15 cellular contexts compared by ENCODE assay signal in the genomic region with DNA sequence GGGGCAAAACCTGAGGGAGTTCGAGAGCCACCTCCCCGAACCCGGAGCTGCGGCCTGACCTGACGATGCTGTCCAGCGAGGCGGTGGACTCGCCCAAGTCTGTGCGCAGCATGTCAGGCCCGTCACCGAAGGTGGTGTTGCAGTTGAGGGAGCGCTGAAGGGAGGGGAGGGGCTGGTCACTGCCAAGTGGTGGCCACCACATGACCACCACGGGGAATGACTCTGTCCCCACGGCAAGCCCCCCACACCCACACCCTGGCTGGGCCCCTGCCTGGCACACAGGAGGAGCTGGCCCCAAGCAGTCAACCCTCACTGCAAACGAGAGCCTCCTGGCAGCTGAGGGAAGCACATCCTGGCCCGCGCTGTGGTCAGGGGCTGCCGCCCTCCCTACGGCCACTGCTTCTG.
"Had no signal": no experiment of that assay in that cellular context is flagged by ENCODE, and none has a peak within 500 bp of the region (broad histone marks: within the 10 kb centered on the region; RNA-seq: fewer than 3 reads in every experiment).

No MANE protein-coding gene starts in this region.

- H3K4me3 ChIP-seq: ascending aorta, esophagus squamous epithelium, tibial nerve, uterus had no signal

- H3K27ac ChIP-seq: ascending aorta, esophagus squamous epithelium, tibial nerve, uterus had no signal

- H3K36me3 ChIP-seq: ascending aorta, tibial nerve, uterus had no signal

- FAIRE-seq: TTC549 had no signal

- ATAC-seq: left colon had no signal

- H3K4me3 Mint-ChIP-seq: activated CD4-positive, alpha-beta memory T cell treated with anti-CD3 and anti-CD28 coated beads, Interleukin-2, amount 10 ng/mL, durations not matched to agents 7 days and 5 days; nephron progenitor cell; T-helper 2 cell treated with Interferon-gamma antibody and Interleukin-4, amounts not matched to agents 5 μg/mL and 100 μg/mL, for 36 hours; WTC11 had no signal

- H3K4me1 ChIP-seq: ascending aorta, uterus had no signal

- DNase-seq: activated CD4-positive, alpha-beta memory T cell treated with anti-CD3 and anti-CD28 coated beads, Interleukin-2, amount 10 ng/mL, durations not matched to agents 7 days and 5 days; activated naive CD4-positive, alpha-beta T cell treated with anti-CD3 and anti-CD28 coated beads, Interleukin-2, amount 50 U/mL, for 16 hours; activated T-cell treated with anti-CD3 and anti-CD28 coated beads, Interleukin-2, amount 50 U/mL, for 1 hour; cortex of kidney; esophagus squamous epithelium; left colon; nephron progenitor cell; occipital lobe; stimulated activated CD4-positive, alpha-beta T cell treated with anti-CD3 and anti-CD28 coated beads, Interleukin-2, amount 100 ng/mL, for 24 hours; uterus had no signal

- H3K27me3 ChIP-seq: ascending aorta, uterus had no signal

- H3K27ac Mint-ChIP-seq: activated CD4-positive, alpha-beta memory T cell treated with anti-CD3 and anti-CD28 coated beads, Interleukin-2, amount 10 ng/mL, durations not matched to agents 7 days and 5 days; nephron progenitor cell; T-helper 2 cell treated with Interferon-gamma antibody and Interleukin-4, amounts not matched to agents 5 μg/mL and 100 μg/mL, for 36 hours; WTC11 had no signal

- H3K9me3 Mint-ChIP-seq: activated CD4-positive, alpha-beta memory T cell treated with anti-CD3 and anti-CD28 coated beads, Interleukin-2, amount 10 ng/mL, durations not matched to agents 7 days and 5 days; T-helper 2 cell treated with Interferon-gamma antibody and Interleukin-4, amounts not matched to agents 5 μg/mL and 100 μg/mL, for 36 hours; WTC11 had no signal

- H3K9me3 ChIP-seq: ascending aorta, esophagus squamous epithelium, tibial nerve, uterus had no signal
